In genomic region chr1:223785808-223786207, GRCh38 we compare ENCODE assay signal across 30 cellular contexts. TPM values are rescaled to one million over a fixed set of nuclear protein-coding genes. Genes with fewer than 3 reads are reported as not detected.
DNase-seq lines count a peak whose midpoint lies in the region; ATAC-seq, FAIRE-seq and TF ChIP-seq lines count a peak whose summit lies in the region.
"Had no signal": no experiment of that assay in that cellular context is flagged by ENCODE, and none has a peak within 500 bp of the region (broad histone marks: within the 10 kb centered on the region; RNA-seq: fewer than 3 reads in every experiment).

No MANE protein-coding gene starts in this region.

- H3K27ac ChIP-seq in vagina (peak overlapping the region; percentile 10), kidney (ENCODE audit: low read depth in 2 of 2, low read length in 2 of 2) (no peak overlapping the region)
- H3K27ac ChIP-seq: psoas muscle, upper lobe of right lung had no signal

- intact Hi-C loops in activated CD4-positive, alpha-beta T cell treated with anti-CD3 and anti-CD28 coated beads for 36 hours (cut with DNase I, micrococcal nuclease): no loop called here
- intact Hi-C loops in vagina (cut with DNase I) (no loop called here), head of caudate nucleus (cut with DNase I) (no loop called here), kidney (cut with DNase I) (no loop called here)

- peak overlapping the region; percentile 56 for H3K27ac Mint-ChIP-seq in activated CD4-positive, alpha-beta T cell treated with anti-CD3 and anti-CD28 coated beads for 36 hours
- H3K27ac Mint-ChIP-seq in endothelial cell (ENCODE audit: unreplicated experiment): peak overlapping the region; percentile 25
- peak overlapping the region; percentile 75 for H3K27ac Mint-ChIP-seq in nephron progenitor cell
- H3K27ac Mint-ChIP-seq: activated CD4-positive, alpha-beta T cell treated with anti-CD3 and anti-CD28 coated beads, Interleukin-2, amount 10 ng/mL, durations not matched to agents 7 days and 5 days; activated naive CD4-positive, alpha-beta T cell treated with anti-CD3 and anti-CD28 coated beads for 36 hours; natural killer cell had no signal

- no peak for TF ChIP-seq CTCF in endothelial cell (IDR thresholded peaks at IDR 0.05; ENCODE audit: unreplicated experiment)
- TF ChIP-seq CTCF in nephron progenitor cell (IDR thresholded peaks at IDR 0.05): no peak
- TF ChIP-seq CTCF in vagina (IDR thresholded peaks at IDR 0.05): no peak
- no peak for TF ChIP-seq CTCF in kidney (IDR thresholded peaks at IDR 0.05; ENCODE audit: borderline replicate concordance, extremely low read depth, insufficient read depth)

- no peak for FAIRE-seq in kidney (lab: Jason Lieb, UNC)

- no peaks in the 10 kb centered on the region for H3K4me1 Mint-ChIP-seq in activated CD4-positive, alpha-beta T cell treated with anti-CD3 and anti-CD28 coated beads for 36 hours
- H3K4me1 Mint-ChIP-seq in endothelial cell (ENCODE audit: unreplicated experiment) (peaks cover 7% of the 10 kb centered on the region), nephron progenitor cell (peaks cover 11% of the 10 kb centered on the region)
- H3K4me1 Mint-ChIP-seq: activated CD4-positive, alpha-beta T cell treated with anti-CD3 and anti-CD28 coated beads, Interleukin-2, amount 10 ng/mL, durations not matched to agents 7 days and 5 days; CD14-positive monocyte had no signal

- H3K27me3 Mint-ChIP-seq in activated CD4-positive, alpha-beta T cell treated with anti-CD3 and anti-CD28 coated beads for 36 hours: no peaks in the 10 kb centered on the region
- H3K27me3 Mint-ChIP-seq in endothelial cell (ENCODE audit: unreplicated experiment) (peaks cover 3% of the 10 kb centered on the region), nephron progenitor cell (ENCODE audit: low read depth, poor library complexity) (peaks cover 2% of the 10 kb centered on the region)
- H3K27me3 Mint-ChIP-seq: activated CD4-positive, alpha-beta T cell treated with anti-CD3 and anti-CD28 coated beads, Interleukin-2, amount 10 ng/mL, durations not matched to agents 7 days and 5 days; brain had no signal

- POLR2A ChIA-PET in activated CD4-positive, alpha-beta T cell treated with anti-CD3 and anti-CD28 coated beads for 36 hours (lab: Charles Lee): no interaction called here

- H3K4me3 ChIP-seq in vagina: no peak overlapping the region
- H3K4me3 ChIP-seq in kidney (ENCODE audit: low read length in 2 of 2): no peak overlapping the region
- H3K4me3 ChIP-seq: Peyer's patch, psoas muscle, upper lobe of right lung had no signal

- H3K9me3 ChIP-seq in vagina (no peaks in the 10 kb centered on the region), kidney (ENCODE audit: control insufficient read depth in 1 of 2, low read length in 2 of 2) (no peaks in the 10 kb centered on the region)
- H3K9me3 ChIP-seq: Peyer's patch, psoas muscle, upper lobe of right lung had no signal

- CTCF ChIA-PET in activated CD4-positive, alpha-beta T cell treated with anti-CD3 and anti-CD28 coated beads for 36 hours (lab: Charles Lee): no interaction called here

- no peak for DNase-seq in activated CD4-positive, alpha-beta T cell treated with anti-CD3 and anti-CD28 coated beads for 36 hours
- DNase-seq in activated CD4-positive, alpha-beta T cell treated with anti-CD3 and anti-CD28 coated beads for 1 hour: no peak
- no peak for DNase-seq in endothelial cell (ENCODE audit: low spot score)
- no peak for DNase-seq in nephron progenitor cell
- DNase-seq in vagina (ENCODE audit: extremely low spot score in 2 of 2): no peak
- no peak for DNase-seq in head of caudate nucleus
- no peak for DNase-seq in kidney
- no peak for DNase-seq in activated CD4-positive, alpha-beta T cell treated with anti-CD3 and anti-CD28 coated beads for 48 hours
- DNase-seq: 8988T; activated CD4-positive, alpha-beta T cell treated with anti-CD3 and anti-CD28 coated beads, Interleukin-2, amount 10 ng/mL, durations not matched to agents 7 days and 5 days; activated naive CD4-positive, alpha-beta T cell treated with anti-CD3 and anti-CD28 coated beads for 36 hours; glutamatergic neuron; islet precursor cell; midbrain; natural killer cell; NCI-H146; NCI-H2107; NCI-H446; NCI-H774; occipital lobe; Peyer's patch; psoas muscle; SHP77; stimulated activated CD4-positive, alpha-beta T cell treated with anti-CD3 and anti-CD28 coated beads, Interleukin-15, amount 100 ng/mL, for 24 hours; stimulated activated CD4-positive, alpha-beta T cell treated with anti-CD3 and anti-CD28 coated beads, Interleukin-4, amount 100 ng/mL, for 4 hours; T-helper 9 cell; upper lobe of right lung had no signal

- H3K36me3 Mint-ChIP-seq in activated CD4-positive, alpha-beta T cell treated with anti-CD3 and anti-CD28 coated beads for 36 hours (ENCODE audit: low read depth): peaks cover 27% of the 10 kb centered on the region
- peaks cover 30% of the 10 kb centered on the region for H3K36me3 Mint-ChIP-seq in endothelial cell (ENCODE audit: low read depth, unreplicated experiment)
- H3K36me3 Mint-ChIP-seq in nephron progenitor cell (ENCODE audit: low read depth): peaks cover 69% of the 10 kb centered on the region

- H3K9me3 Mint-ChIP-seq in activated CD4-positive, alpha-beta T cell treated with anti-CD3 and anti-CD28 coated beads for 36 hours (ENCODE audit: low read depth): no peaks in the 10 kb centered on the region
- H3K9me3 Mint-ChIP-seq in endothelial cell (ENCODE audit: unreplicated experiment) (no peaks in the 10 kb centered on the region), nephron progenitor cell (no peaks in the 10 kb centered on the region)
- H3K9me3 Mint-ChIP-seq: activated CD4-positive, alpha-beta T cell treated with anti-CD3 and anti-CD28 coated beads, Interleukin-2, amount 10 ng/mL, durations not matched to agents 7 days and 5 days; activated naive CD4-positive, alpha-beta T cell treated with anti-CD3 and anti-CD28 coated beads for 36 hours; brain; CD14-positive monocyte; natural killer cell had no signal

- no peak for TF ChIP-seq POLR2A in vagina (IDR thresholded peaks at IDR 0.05)

- H3K9ac ChIP-seq in kidney (ENCODE audit: low read length in 2 of 2): no peak overlapping the region

- H3K36me3 ChIP-seq in vagina: peaks cover 0 to 39% of the 10 kb centered on the region in 2 donors
- H3K36me3 ChIP-seq in kidney (ENCODE audit: control insufficient read depth in 1 of 2, insufficient read depth in 2 of 2, low read length in 2 of 2): peaks cover 7 to 21% of the 10 kb centered on the region in 2 donors

- H3K27me3 ChIP-seq in vagina: no peaks in the 10 kb centered on the region
- H3K27me3 ChIP-seq: Peyer's patch, upper lobe of right lung had no signal

- ATAC-seq in activated CD4-positive, alpha-beta T cell treated with anti-CD3 and anti-CD28 coated beads for 36 hours: no peak
- ATAC-seq: HCT116, natural killer cell, psoas muscle, upper lobe of right lung had no signal

- H3K4me3 Mint-ChIP-seq in activated CD4-positive, alpha-beta T cell treated with anti-CD3 and anti-CD28 coated beads for 36 hours: no peak overlapping the region
- H3K4me3 Mint-ChIP-seq in endothelial cell (ENCODE audit: unreplicated experiment): peak overlapping the region; percentile 11
- no peak overlapping the region for H3K4me3 Mint-ChIP-seq in nephron progenitor cell
- H3K4me3 Mint-ChIP-seq: activated CD4-positive, alpha-beta T cell treated with anti-CD3 and anti-CD28 coated beads, Interleukin-2, amount 10 ng/mL, durations not matched to agents 7 days and 5 days; activated naive CD4-positive, alpha-beta T cell treated with anti-CD3 and anti-CD28 coated beads for 36 hours; brain; CD14-positive monocyte; natural killer cell had no signal

- H3K4me1 ChIP-seq in vagina (peaks cover 4% of the 10 kb centered on the region), kidney (ENCODE audit: control insufficient read depth in 1 of 2, insufficient read depth in 1 of 2, low read depth in 1 of 2, low read length in 2 of 2) (no peaks in the 10 kb centered on the region)
- H3K4me1 ChIP-seq: Peyer's patch, psoas muscle had no signal

RNA-seq across cellular contexts. Expression of gene TP53BP2, which starts 59.9 kb away (rescaled TPM):
- 10 to 100 TPM; 46.6 to 56.2 TPM for total RNA-seq in activated CD4-positive, alpha-beta T cell treated with anti-CD3 and anti-CD28 coated beads for 36 hours
- total RNA-seq in endothelial cell (ENCODE audit: unreplicated experiment): 42.0 TPM
- 31.9 TPM for total RNA-seq in vagina
- total RNA-seq in kidney: 45.9 TPM
- 10.3 TPM for polyA plus RNA-seq in kidney (ENCODE audit: insufficient read depth, low read depth, low replicate concordance)

Comparison
In these comparisons a context has a peak if more than half of its experiments do, and no peak if none do; other contexts are left out.
1. H3K27ac Mint-ChIP-seq: peak in every context shown above with its lines; median percentile 75 in nephron progenitor cell; 56 in activated CD4-positive, alpha-beta T cell treated with anti-CD3 and anti-CD28 coated beads for 36 hours; 25 in endothelial cell.